Comparison of ENCODE assay signal across 8 cellular contexts in the genomic region with DNA sequence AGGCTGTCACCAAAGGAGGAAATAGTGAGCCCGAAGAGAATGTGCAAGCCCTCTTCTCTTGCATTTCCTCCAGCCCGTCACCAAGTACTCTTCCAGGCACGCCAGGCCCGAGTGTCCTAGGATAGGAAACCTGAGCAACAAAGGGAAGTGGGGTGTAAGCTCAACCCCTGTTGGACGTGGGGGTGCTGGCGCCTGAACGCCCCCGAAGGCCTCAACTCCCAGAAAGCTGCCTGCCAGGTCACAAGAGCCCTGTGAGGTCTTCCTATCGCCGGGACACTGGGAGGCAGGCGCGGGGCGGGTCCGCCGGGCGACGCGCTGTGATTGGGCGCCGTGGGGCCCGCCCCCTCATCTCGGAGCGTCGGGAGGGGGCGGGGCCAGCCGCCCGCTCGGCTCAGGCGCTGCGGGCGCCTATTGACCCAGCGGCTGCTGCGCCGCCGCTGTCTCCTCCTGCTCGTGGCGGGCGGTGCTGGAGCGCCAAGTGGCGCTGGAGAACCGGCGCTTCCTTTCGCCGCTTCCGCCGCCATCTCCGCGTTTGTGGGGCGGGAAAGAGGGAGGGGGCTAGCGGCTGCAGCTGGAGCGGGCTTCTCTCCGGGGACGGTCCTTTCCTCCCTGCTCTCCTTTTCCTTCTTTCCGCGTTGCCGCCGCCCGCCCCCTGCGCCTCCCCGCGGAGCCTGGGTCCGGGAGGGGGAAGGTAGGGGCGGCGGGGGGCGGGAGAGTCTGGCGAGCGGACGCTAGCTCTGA.
A peak's percentile ranks its signal among the peaks of the same experiment; 100 is the strongest.
DNase-seq lines count a peak whose midpoint lies in the region; ATAC-seq and TF ChIP-seq lines count a peak whose summit lies in the region.

No MANE protein-coding gene starts in this region.

- peak overlapping the region; percentile 98 for H3K27ac ChIP-seq in muscle layer of colon (ENCODE audit: low read depth, low read length)

- DNase-seq in DMS153 treated with DMSO at 0.1 percent for 48 hours (lab: John Stamatoyannopoulos, UW; ENCODE audit: unreplicated experiment) (peak; percentile 31), HuH-7.5 (ENCODE audit: low spot score) (peak; percentile 59), OCI-M2 (lab: John Stamatoyannopoulos, UW; ENCODE audit: unreplicated experiment) (peak; percentile 15), erythroblast (lab: John Stamatoyannopoulos, UW) (peak; percentile 93 to 96)
- DNase-seq in activated T-cell treated with anti-CD3 and anti-CD28 coated beads, Interleukin-2, amount 50 U/mL, for 1 hour = peak; percentile 80
- peak; percentile 24 to 71 for DNase-seq in stimulated activated CD8-positive, alpha-beta memory T cell treated with anti-CD3 and anti-CD28 coated beads, Interleukin-7, amount 100 ng/mL, for 4 hours (ENCODE audit: low read depth in 2 of 2)

- peaks cover 22% of the 10 kb centered on the region for H3K4me1 ChIP-seq in muscle layer of colon (ENCODE audit: insufficient read depth, low read length)

- peak; percentile 84 for ATAC-seq in GM21528 (IDR thresholded peaks at IDR 0.05; ENCODE audit: low FRiP score, unreplicated experiment)

- H3K9me3 ChIP-seq in muscle layer of colon (ENCODE audit: low read length) = no peaks in the 10 kb centered on the region

- no peaks in the 10 kb centered on the region for H3K27me3 ChIP-seq in muscle layer of colon (ENCODE audit: control insufficient read depth in 1 of 2, insufficient read depth in 2 of 2, low read length in 2 of 2)

- peak; percentile 95 for TF ChIP-seq POLR2A in erythroblast (IDR thresholded peaks at IDR 0.05; ENCODE audit: low read length)

- H3K36me3 ChIP-seq in muscle layer of colon (ENCODE audit: insufficient read depth, low read length) = no peaks in the 10 kb centered on the region

- H3K9ac ChIP-seq in muscle layer of colon (ENCODE audit: low read length) = peak overlapping the region; percentile 58

- peak overlapping the region; percentile 86 to 92 for H3K4me3 ChIP-seq in muscle layer of colon (ENCODE audit: low read depth in 1 of 2, low read length in 2 of 2)

Comparison
In these comparisons a context has a peak if more than half of its experiments do, and no peak if none do; other contexts are left out.
1. Peak in every context shown above with its lines: DNase-seq, ATAC-seq, H3K4me3 ChIP-seq and H3K27ac ChIP-seq.
2. DNase-seq: peak in every context shown above with its lines; median percentile 94 in erythroblast; 80 in activated T-cell treated with anti-CD3 and anti-CD28 coated beads, Interleukin-2, amount 50 U/mL, for 1 hour; 59 in HuH-7.5; 48 in stimulated activated CD8-positive, alpha-beta memory T cell treated with anti-CD3 and anti-CD28 coated beads, Interleukin-7, amount 100 ng/mL, for 4 hours; 31 in DMS153 treated with DMSO at 0.1 percent for 48 hours; 15 in OCI-M2.